In genomic region chr9:129236441-129237145, GRCh38 we compare ENCODE assay signal across 9 cellular contexts. TPM values are rescaled to one million over a fixed set of nuclear protein-coding genes. Genes with fewer than 3 reads are reported as not detected.
DNase-seq lines count a peak whose midpoint lies in the region; ATAC-seq and TF ChIP-seq lines count a peak whose summit lies in the region.
"Had no signal": no experiment of that assay in that cellular context is flagged by ENCODE, and none has a peak within 500 bp of the region (broad histone marks: within the 10 kb centered on the region; RNA-seq: fewer than 3 reads in every experiment).

No MANE protein-coding gene starts in this region.

- H3K27ac Mint-ChIP-seq in activated naive CD4-positive, alpha-beta T cell treated with anti-CD3 and anti-CD28 coated beads for 36 hours, result peak overlapping the region; percentile 95
- H3K27ac Mint-ChIP-seq in T-cell (peak overlapping the region; percentile 94 to 98), endothelial cell (ENCODE audit: unreplicated experiment) (peak overlapping the region; percentile 52), endodermal cell (no peak overlapping the region)
- peak overlapping the region; percentile 40 for H3K27ac Mint-ChIP-seq in stimulated activated memory B cell treated with anti-CD40 and anti-IgM and Interleukin-4, amounts not matched to agents 10 μg/mL and 1 μg/mL and 100 μg/mL, for 72 hours

- no peaks in the 10 kb centered on the region for H3K36me3 ChIP-seq in endodermal cell (ENCODE audit: control insufficient read depth, insufficient read depth, low read length)
- H3K36me3 ChIP-seq: SJCRH30 had no signal

- 83 to 86% methylated on average over 8 to 15 of the region's 15 CpGs for WGBS in endodermal cell (ENCODE audit: insufficient coverage in 1 of 2, insufficient read length in 1 of 2), 2 experiments

- H3K27ac ChIP-seq in endodermal cell (ENCODE audit: low read depth, low read length), result no peak overlapping the region
- H3K27ac ChIP-seq: SJCRH30 had no signal

- H3K9me3 Mint-ChIP-seq in activated naive CD4-positive, alpha-beta T cell treated with anti-CD3 and anti-CD28 coated beads for 36 hours, result peaks cover 9% of the 10 kb centered on the region
- peaks cover 0 to 9% (median 7%) of the 10 kb centered on the region in 3 donors for H3K9me3 Mint-ChIP-seq in T-cell
- H3K9me3 Mint-ChIP-seq in endothelial cell (ENCODE audit: unreplicated experiment), result no peaks in the 10 kb centered on the region
- H3K9me3 Mint-ChIP-seq in stimulated activated memory B cell treated with anti-CD40 and anti-IgM and Interleukin-4, amounts not matched to agents 10 μg/mL and 1 μg/mL and 100 μg/mL, for 72 hours, result peaks cover 12% of the 10 kb centered on the region
- H3K9me3 Mint-ChIP-seq in endodermal cell, result no peaks in the 10 kb centered on the region

- H3K4me3 ChIP-seq in endodermal cell (ENCODE audit: low read length), result no peak overlapping the region
- H3K4me3 ChIP-seq: SJCRH30 had no signal

- peak overlapping the region; percentile 82 for H3K4me3 Mint-ChIP-seq in activated naive CD4-positive, alpha-beta T cell treated with anti-CD3 and anti-CD28 coated beads for 36 hours
- H3K4me3 Mint-ChIP-seq in T-cell (peak overlapping the region; percentile 84 to 90 (median 89)), endothelial cell (ENCODE audit: unreplicated experiment) (no peak overlapping the region), endodermal cell (no peak overlapping the region)
- H3K4me3 Mint-ChIP-seq in stimulated activated memory B cell treated with anti-CD40 and anti-IgM and Interleukin-4, amounts not matched to agents 10 μg/mL and 1 μg/mL and 100 μg/mL, for 72 hours, result no peak overlapping the region

- intact Hi-C loops in activated naive CD4-positive, alpha-beta T cell treated with anti-CD3 and anti-CD28 coated beads for 36 hours (cut with micrococcal nuclease), result loop anchor here (1.0 to 5.0 kb wide), 5 partner anchors 22 to 251 kb away; no protein-coding TSS in a partner anchor

- no peak overlapping the region for H3K9ac ChIP-seq in endodermal cell (ENCODE audit: extremely low read depth, low read length, poor library complexity, severe bottlenecking)

- H3K36me3 Mint-ChIP-seq in activated naive CD4-positive, alpha-beta T cell treated with anti-CD3 and anti-CD28 coated beads for 36 hours (ENCODE audit: low read depth), result no peaks in the 10 kb centered on the region
- peaks cover 3% of the 10 kb centered on the region for H3K36me3 Mint-ChIP-seq in T-cell
- no peaks in the 10 kb centered on the region for H3K36me3 Mint-ChIP-seq in endothelial cell (ENCODE audit: low read depth, unreplicated experiment)
- H3K36me3 Mint-ChIP-seq in stimulated activated memory B cell treated with anti-CD40 and anti-IgM and Interleukin-4, amounts not matched to agents 10 μg/mL and 1 μg/mL and 100 μg/mL, for 72 hours, result peaks cover 8% of the 10 kb centered on the region
- H3K36me3 Mint-ChIP-seq in endodermal cell (ENCODE audit: low read depth), result peaks cover 4% of the 10 kb centered on the region

- TF ChIP-seq CTCF in endothelial cell (IDR thresholded peaks at IDR 0.05; ENCODE audit: unreplicated experiment) (no peak), endodermal cell (conservative IDR thresholded peaks at IDR 0.05) (no peak)

- no peaks in the 10 kb centered on the region for H3K9me3 ChIP-seq in endodermal cell (ENCODE audit: control insufficient read depth, low read length)
- H3K9me3 ChIP-seq: SJCRH30 had no signal

- ATAC-seq in T-cell (replicated peaks in 1 of 4) (peak; percentile 26 to 43 (median 32)), GM19328 (IDR thresholded peaks at IDR 0.05; ENCODE audit: unreplicated experiment) (no peak)
- no peak for ATAC-seq in stimulated activated memory B cell treated with anti-CD40 and anti-IgM and Interleukin-4, amounts not matched to agents 10 μg/mL and 1 μg/mL and 100 μg/mL, for 72 hours

- peaks cover 52% of the 10 kb centered on the region for H3K4me1 Mint-ChIP-seq in activated naive CD4-positive, alpha-beta T cell treated with anti-CD3 and anti-CD28 coated beads for 36 hours (ENCODE audit: low read depth)
- H3K4me1 Mint-ChIP-seq in T-cell (peaks cover 58 to 69% (median 63%) of the 10 kb centered on the region in 3 donors), endothelial cell (ENCODE audit: unreplicated experiment) (no peaks in the 10 kb centered on the region), endodermal cell (peaks cover 7% of the 10 kb centered on the region)
- peaks cover 32% of the 10 kb centered on the region for H3K4me1 Mint-ChIP-seq in stimulated activated memory B cell treated with anti-CD40 and anti-IgM and Interleukin-4, amounts not matched to agents 10 μg/mL and 1 μg/mL and 100 μg/mL, for 72 hours

- no peaks in the 10 kb centered on the region for H3K27me3 ChIP-seq in endodermal cell (ENCODE audit: control insufficient read depth, insufficient read depth, low read length, poor library complexity, severe bottlenecking)
- H3K27me3 ChIP-seq: SJCRH30 had no signal

- DNase-seq in activated naive CD4-positive, alpha-beta T cell treated with anti-CD3 and anti-CD28 coated beads for 36 hours, result peak; percentile 36
- no peak for DNase-seq in activated naive CD4-positive, alpha-beta T cell treated with anti-CD3 and anti-CD28 coated beads, Interleukin-2, amount 50 U/mL, for 16 hours
- DNase-seq in T-cell, result peak in 4 of 34 experiments; percentile 13 to 39 (median 22)
- DNase-seq in endothelial cell (ENCODE audit: low spot score), result no peak
- DNase-seq in LoVo (ENCODE audit: low spot score), result no peak
- no peak for DNase-seq in endodermal cell
- DNase-seq: SJCRH30 had no signal

- CTCF ChIA-PET in activated naive CD4-positive, alpha-beta T cell treated with anti-CD3 and anti-CD28 coated beads for 36 hours (lab: Charles Lee), result interaction anchor here (1.3 to 2.8 kb wide), 5 partner anchors 11 to 106 kb away, joined by 4 to 12 read pairs (median 5); no protein-coding TSS in a partner anchor
- CTCF ChIA-PET in T-cell (lab: Charles Lee), result interaction anchor here in 1 of 2 donors (0.6 to 0.7 kb wide), 2 partner anchors 22 to 810 kb away, joined by 3 read pairs; no protein-coding TSS in a partner anchor

- H3K4me1 ChIP-seq in endodermal cell (ENCODE audit: control insufficient read depth, insufficient read depth, low read length), result no peaks in the 10 kb centered on the region

- POLR2A ChIA-PET in T-cell (lab: Charles Lee), result interaction anchor here in 1 of 2 donors (0.5 to 0.7 kb wide), 3 partner anchors 9 to 863 kb away, joined by 3 to 5 read pairs (median 4); partner anchors contain the start of gene PTPA

- no peaks in the 10 kb centered on the region for H3K27me3 Mint-ChIP-seq in activated naive CD4-positive, alpha-beta T cell treated with anti-CD3 and anti-CD28 coated beads for 36 hours (ENCODE audit: low read depth)
- H3K27me3 Mint-ChIP-seq in T-cell, result no peaks in the 10 kb centered on the region
- peaks cover 13% of the 10 kb centered on the region for H3K27me3 Mint-ChIP-seq in endothelial cell (ENCODE audit: unreplicated experiment)
- H3K27me3 Mint-ChIP-seq in stimulated activated memory B cell treated with anti-CD40 and anti-IgM and Interleukin-4, amounts not matched to agents 10 μg/mL and 1 μg/mL and 100 μg/mL, for 72 hours, result peaks cover 51% of the 10 kb centered on the region
- no peaks in the 10 kb centered on the region for H3K27me3 Mint-ChIP-seq in endodermal cell (ENCODE audit: insufficient read depth)

RNA-seq across cellular contexts. Expression of gene IER5L, which starts 58.5 kb away (rescaled TPM):
- total RNA-seq in activated naive CD4-positive, alpha-beta T cell treated with anti-CD3 and anti-CD28 coated beads for 36 hours, result 1 to 10 TPM; 1.1 to 1.6 TPM
- 1 to 10 TPM; 1.3 to 7.7 (median 6.7) TPM for total RNA-seq in T-cell
- 5.2 TPM for total RNA-seq in endothelial cell (ENCODE audit: unreplicated experiment)
- total RNA-seq in endodermal cell, result 1 to 10 TPM; 6.8 to 8.1 TPM
- 48.3 TPM for polyA plus RNA-seq in endodermal cell (2013, experiment 1 of 2)
- polyA plus RNA-seq in endodermal cell (2013, experiment 2 of 2), result 51.1 TPM

Comparison
In these comparisons a context has a peak if more than half of its experiments do, and no peak if none do; other contexts are left out.
1. H3K4me3 Mint-ChIP-seq: peak in activated naive CD4-positive, alpha-beta T cell treated with anti-CD3 and anti-CD28 coated beads for 36 hours (single experiment) and T-cell (3 of 3); none in endothelial cell (single experiment), stimulated activated memory B cell treated with anti-CD40 and anti-IgM and Interleukin-4, amounts not matched to agents 10 μg/mL and 1 μg/mL and 100 μg/mL, for 72 hours (single experiment) and endodermal cell (single experiment).
2. ATAC-seq: peak in T-cell (4 of 4); none in stimulated activated memory B cell treated with anti-CD40 and anti-IgM and Interleukin-4, amounts not matched to agents 10 μg/mL and 1 μg/mL and 100 μg/mL, for 72 hours (single experiment) and GM19328 (single experiment).